Comparison of ENCODE assay signal across 12 cellular contexts in the genomic region with DNA sequence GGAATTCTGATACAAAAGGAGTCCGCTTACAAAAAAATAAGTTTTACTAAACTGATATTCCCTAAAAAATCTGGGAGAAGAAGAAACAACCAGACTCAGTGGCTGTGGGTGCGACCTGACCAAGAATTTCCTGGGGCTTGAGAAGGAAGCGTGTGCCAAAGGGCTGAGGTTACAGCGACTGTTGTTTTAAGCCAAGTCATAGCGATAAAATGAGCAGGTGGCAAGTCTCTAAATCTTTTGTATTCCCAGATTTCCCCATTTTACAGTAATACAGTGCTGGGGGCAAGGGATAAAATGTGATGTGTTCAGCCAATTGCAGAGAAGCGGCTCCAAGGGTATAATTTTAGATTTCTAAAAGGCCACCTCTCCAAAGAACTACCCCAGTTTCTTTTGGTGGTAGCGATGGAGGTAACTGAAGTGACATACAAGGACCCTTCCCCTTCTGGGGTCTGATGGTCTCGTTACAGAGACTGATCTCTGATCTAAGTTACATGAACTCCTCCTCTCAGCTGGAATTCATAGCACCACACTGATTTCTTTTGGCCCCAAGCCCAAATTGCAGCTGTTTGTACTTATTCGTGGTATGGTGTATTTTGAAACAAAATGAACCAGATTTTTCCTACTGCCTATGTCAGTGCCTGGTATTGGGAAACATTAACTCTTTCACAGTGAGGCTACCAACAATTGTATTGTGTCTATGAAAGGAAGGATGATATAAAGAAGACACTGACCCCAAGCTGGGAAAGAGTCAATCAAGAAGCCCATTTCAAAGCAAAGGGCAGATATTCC. TPM values are rescaled to one million over a fixed set of nuclear protein-coding genes. Genes with fewer than 3 reads are reported as not detected.
DNase-seq lines count a peak whose midpoint lies in the region; ATAC-seq and TF ChIP-seq lines count a peak whose summit lies in the region.
"Had no signal": no experiment of that assay in that cellular context is flagged by ENCODE, and none has a peak within 500 bp of the region (broad histone marks: within the 10 kb centered on the region; RNA-seq: fewer than 3 reads in every experiment).

No MANE protein-coding gene starts in this region.

- DNase-seq in EL (peak; percentile 77), astrocyte of the spinal cord (ENCODE audit: low read depth, low spot score) (peak; percentile 79), left ventricle myocardium superior (peak; percentile 26), substantia nigra (lab: John Stamatoyannopoulos, UW) (peak in 3 of 49 donors; percentile 3 to 9 (median 4)), NCI-H1436 (lab: John Stamatoyannopoulos, UW) (no peak), GDM1 (lab: John Stamatoyannopoulos, UW) (no peak)
- DNase-seq: NCI-H2081 treated with DMSO at 0.1 percent for 48 hours, WERI-Rb-1 had no signal

- H3K4me3 ChIP-seq in astrocyte of the spinal cord (ENCODE audit: low read depth, low read length): no peak overlapping the region

- ATAC-seq in left ventricle myocardium superior: peak; percentile 71
- no peak for ATAC-seq in GM18511 (IDR thresholded peaks at IDR 0.05; ENCODE audit: unreplicated experiment)
- no peak for ATAC-seq in HG03378 (IDR thresholded peaks at IDR 0.05; ENCODE audit: unreplicated experiment)
- ATAC-seq: natural killer cell treated with Interleukin-12 subunit alpha and Interleukin-12 subunit beta and Interleukin-15 and Interleukin-18, amount 100 ng/mL, for 72 hours had no signal

- TF ChIP-seq CTCF in astrocyte of the spinal cord (IDR thresholded peaks at IDR 0.05; ENCODE audit: low read depth, low read length): no peak

- intact Hi-C loops in left ventricle myocardium superior (cut with micrococcal nuclease): no loop called here

- in situ Hi-C loops in astrocyte of the spinal cord (cut with HindIII; ENCODE audit: low sequenced_read_pairs): no loop called here

- peak overlapping the region; percentile 82 for H3K27ac ChIP-seq in substantia nigra (ENCODE audit: low read depth, low read length, poor library complexity, severe bottlenecking)
- H3K27ac ChIP-seq: WERI-Rb-1 had no signal

RNA-seq across cellular contexts. Expression of gene LPAR1, which starts 41.6 kb away (rescaled TPM):
- total RNA-seq in left ventricle myocardium superior: 9.3 TPM
- total RNA-seq: activated T-helper 2 cell treated with anti-CD3 and anti-CD28 coated beads, Interferon-gamma antibody, Interleukin-2, Interleukin-4, amounts not matched to agents 10 μg/mL and 5 μg/mL and 100 μg/mL, durations not matched to agents 14 hours and 24 hours and 36 hours had no signal

Comparison
In these comparisons a context has a peak if more than half of its experiments do, and no peak if none do; other contexts are left out.
1. DNase-seq: peak in EL (single experiment), astrocyte of the spinal cord (single experiment) and left ventricle myocardium superior (single experiment); none in NCI-H1436 (single experiment) and GDM1 (single experiment).